Comparison of ENCODE assay signal across 17 cellular contexts in the genomic region with DNA sequence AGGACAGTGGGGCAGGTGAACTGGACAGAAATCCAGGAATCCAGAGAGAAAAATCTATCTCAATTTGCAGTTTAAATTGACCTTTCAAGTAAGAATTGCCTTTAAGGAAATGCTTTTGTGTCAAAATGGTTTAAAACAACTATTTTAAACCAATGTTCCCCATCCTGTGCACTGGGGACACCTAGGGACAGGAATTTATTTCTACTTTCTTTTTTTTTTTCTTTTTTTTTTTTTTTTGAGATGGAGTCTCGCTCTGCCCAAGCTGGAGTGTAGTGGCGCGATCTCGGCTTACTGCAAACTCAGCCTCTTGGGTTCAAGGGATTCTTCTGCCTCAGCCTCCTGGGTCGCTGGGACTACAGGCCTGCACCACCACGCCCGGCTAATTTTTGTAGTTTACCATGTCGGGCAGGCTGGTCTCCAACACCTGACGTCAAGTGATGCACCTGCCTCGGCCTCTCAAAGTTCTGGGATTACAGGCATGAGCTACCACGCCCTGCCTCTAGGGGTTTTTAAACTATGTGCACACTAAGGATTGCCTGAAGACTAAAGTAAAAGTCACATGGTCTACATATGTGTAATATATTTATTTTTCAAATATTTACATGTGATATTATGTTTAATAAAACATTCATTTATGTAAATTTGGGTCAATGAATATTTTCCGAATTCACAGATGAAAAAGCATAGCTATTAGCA.
DNase-seq lines count a peak whose midpoint lies in the region; ATAC-seq and TF ChIP-seq lines count a peak whose summit lies in the region.
"Had no signal": no experiment of that assay in that cellular context is flagged by ENCODE, and none has a peak within 500 bp of the region (broad histone marks: within the 10 kb centered on the region; RNA-seq: fewer than 3 reads in every experiment).

No MANE protein-coding gene starts in this region.

- ATAC-seq in GM23338 (peak; percentile 78), heart right ventricle (no peak)
- ATAC-seq: right cardiac atrium had no signal

- H3F3A ChIP-seq in GM23338 (replicated peaks; ENCODE audit: low read depth), result no peaks in the 10 kb centered on the region

- H3K4me2 ChIP-seq in GM23338, result no peak overlapping the region

- H3K9me2 ChIP-seq in GM23338 (ENCODE audit: insufficient read depth), result no peaks in the 10 kb centered on the region

- intact Hi-C loops in heart right ventricle (cut with DNase I), result no loop called here

- H3K4me3 Mint-ChIP-seq in GM23338, result no peak overlapping the region
- no peak overlapping the region for H3K4me3 Mint-ChIP-seq in glutamatergic neuron (ENCODE audit: unreplicated experiment)
- H3K4me3 Mint-ChIP-seq: T-helper 2 cell treated with Interferon-gamma antibody and Interleukin-4, amounts not matched to agents 5 μg/mL and 100 μg/mL, for 36 hours had no signal

- H3K4me1 ChIP-seq in GM23338 (ENCODE audit: insufficient read depth), result no peaks in the 10 kb centered on the region
- H3K4me1 ChIP-seq in heart right ventricle, result no peaks in the 10 kb centered on the region
- H3K4me1 ChIP-seq: ascending aorta, colonic mucosa had no signal

- H3K4me1 Mint-ChIP-seq in GM23338 (no peaks in the 10 kb centered on the region), glutamatergic neuron (ENCODE audit: low read depth, unreplicated experiment) (no peaks in the 10 kb centered on the region)

- H3K36me3 Mint-ChIP-seq in GM23338 (ENCODE audit: low read depth) (peaks cover 15% of the 10 kb centered on the region; the same call in 2 of the 3 replicates), glutamatergic neuron (ENCODE audit: unreplicated experiment) (no peaks in the 10 kb centered on the region)

- no peaks in the 10 kb centered on the region for H3K36me3 ChIP-seq in GM23338 (ENCODE audit: insufficient read depth)
- no peaks in the 10 kb centered on the region for H3K36me3 ChIP-seq in heart right ventricle
- H3K36me3 ChIP-seq: ascending aorta, colonic mucosa had no signal

- no peaks in the 10 kb centered on the region for H3K79me2 ChIP-seq in GM23338 (replicated peaks; ENCODE audit: insufficient read depth)

- H3K9me3 ChIP-seq in heart right ventricle, result peaks cover 0 to 12% (median 0%) of the 10 kb centered on the region in 11 donors
- H3K9me3 ChIP-seq: ascending aorta, colonic mucosa had no signal

- TF ChIP-seq CTCF in 22Rv1 (IDR thresholded peaks at IDR 0.05) (peak; percentile 22; the same call in 1 of the 2 replicates), GM23338 (conservative IDR thresholded peaks at IDR 0.05; ENCODE audit: low read depth in 2 of 2) (peak in 1 of 2 experiments; percentile 61), glutamatergic neuron (IDR thresholded peaks at IDR 0.05; ENCODE audit: partially characterized antibody, unreplicated experiment) (peak; percentile 54), heart right ventricle (IDR thresholded peaks at IDR 0.05) (no peak)

- peaks cover 2% of the 10 kb centered on the region for H3K27me3 Mint-ChIP-seq in GM23338 (ENCODE audit: insufficient read depth, low read depth, poor library complexity)
- H3K27me3 Mint-ChIP-seq in glutamatergic neuron (ENCODE audit: unreplicated experiment), result no peaks in the 10 kb centered on the region

- H4K20me1 ChIP-seq in GM23338 (replicated peaks; ENCODE audit: insufficient read depth), result no peaks in the 10 kb centered on the region

- H3K9me3 Mint-ChIP-seq in GM23338 (peaks cover 13% of the 10 kb centered on the region; the same call in 2 of the 3 replicates), glutamatergic neuron (ENCODE audit: unreplicated experiment) (peaks cover 3% of the 10 kb centered on the region)

- H3K27ac Mint-ChIP-seq in GM23338 (no peak overlapping the region), glutamatergic neuron (ENCODE audit: unreplicated experiment) (no peak overlapping the region)
- H3K27ac Mint-ChIP-seq: T-helper 2 cell treated with Interferon-gamma antibody and Interleukin-4, amounts not matched to agents 5 μg/mL and 100 μg/mL, for 36 hours had no signal

- WGBS in heart right ventricle, 2 donors, result 80 to 81% methylated on average over 12 of the region's 12 CpGs

- H3K27ac ChIP-seq in 22Rv1, result no peak overlapping the region
- no peak overlapping the region for H3K27ac ChIP-seq in GM23338 (ENCODE audit: low read depth)
- H3K27ac ChIP-seq in heart right ventricle, result no peak overlapping the region
- H3K27ac ChIP-seq: ascending aorta, colonic mucosa had no signal

- no peak overlapping the region for H3K4me3 ChIP-seq in GM23338
- H3K4me3 ChIP-seq in heart right ventricle, result no peak overlapping the region
- H3K4me3 ChIP-seq: ascending aorta, colonic mucosa had no signal

- H2AFZ ChIP-seq in GM23338, result peak overlapping the region; percentile 12; the same call in 1 of the 2 replicates

- H3K27me3 ChIP-seq in GM23338 (ENCODE audit: insufficient read depth) (no peaks in the 10 kb centered on the region), heart right ventricle (no peaks in the 10 kb centered on the region)
- H3K27me3 ChIP-seq: ascending aorta, colonic mucosa had no signal

- peak; percentile 58 for DNase-seq in GM23338 (ENCODE audit: low spot score)
- DNase-seq in RPMI8226, result peak; percentile 6
- DNase-seq in glutamatergic neuron, result no peak
- DNase-seq in NCI-H2171 treated with DMSO at 0.1 percent for 48 hours (lab: John Stamatoyannopoulos, UW), result no peak
- no peak for DNase-seq in heart right ventricle
- no peak for DNase-seq in central memory CD4-positive, alpha-beta T cell
- no peak for DNase-seq in NCI-H524 (lab: John Stamatoyannopoulos, UW)
- DNase-seq: activated CD4-positive, alpha-beta T cell treated with anti-CD3 and anti-CD28 coated beads for 1 hour; activated gamma-delta T cell; colonic mucosa; COR-L47; right cardiac atrium; stimulated activated CD4-positive, alpha-beta T cell treated with anti-CD3 and anti-CD28 coated beads, Interleukin-2, amount 100 ng/mL, for 24 hours; substantia nigra had no signal

TF ChIP-seq in GM23338, 12 proteins besides CTCF, POLR2A, EP300 and RAD21 (continues in another document):
- TF ChIP-seq, protein P1, sequence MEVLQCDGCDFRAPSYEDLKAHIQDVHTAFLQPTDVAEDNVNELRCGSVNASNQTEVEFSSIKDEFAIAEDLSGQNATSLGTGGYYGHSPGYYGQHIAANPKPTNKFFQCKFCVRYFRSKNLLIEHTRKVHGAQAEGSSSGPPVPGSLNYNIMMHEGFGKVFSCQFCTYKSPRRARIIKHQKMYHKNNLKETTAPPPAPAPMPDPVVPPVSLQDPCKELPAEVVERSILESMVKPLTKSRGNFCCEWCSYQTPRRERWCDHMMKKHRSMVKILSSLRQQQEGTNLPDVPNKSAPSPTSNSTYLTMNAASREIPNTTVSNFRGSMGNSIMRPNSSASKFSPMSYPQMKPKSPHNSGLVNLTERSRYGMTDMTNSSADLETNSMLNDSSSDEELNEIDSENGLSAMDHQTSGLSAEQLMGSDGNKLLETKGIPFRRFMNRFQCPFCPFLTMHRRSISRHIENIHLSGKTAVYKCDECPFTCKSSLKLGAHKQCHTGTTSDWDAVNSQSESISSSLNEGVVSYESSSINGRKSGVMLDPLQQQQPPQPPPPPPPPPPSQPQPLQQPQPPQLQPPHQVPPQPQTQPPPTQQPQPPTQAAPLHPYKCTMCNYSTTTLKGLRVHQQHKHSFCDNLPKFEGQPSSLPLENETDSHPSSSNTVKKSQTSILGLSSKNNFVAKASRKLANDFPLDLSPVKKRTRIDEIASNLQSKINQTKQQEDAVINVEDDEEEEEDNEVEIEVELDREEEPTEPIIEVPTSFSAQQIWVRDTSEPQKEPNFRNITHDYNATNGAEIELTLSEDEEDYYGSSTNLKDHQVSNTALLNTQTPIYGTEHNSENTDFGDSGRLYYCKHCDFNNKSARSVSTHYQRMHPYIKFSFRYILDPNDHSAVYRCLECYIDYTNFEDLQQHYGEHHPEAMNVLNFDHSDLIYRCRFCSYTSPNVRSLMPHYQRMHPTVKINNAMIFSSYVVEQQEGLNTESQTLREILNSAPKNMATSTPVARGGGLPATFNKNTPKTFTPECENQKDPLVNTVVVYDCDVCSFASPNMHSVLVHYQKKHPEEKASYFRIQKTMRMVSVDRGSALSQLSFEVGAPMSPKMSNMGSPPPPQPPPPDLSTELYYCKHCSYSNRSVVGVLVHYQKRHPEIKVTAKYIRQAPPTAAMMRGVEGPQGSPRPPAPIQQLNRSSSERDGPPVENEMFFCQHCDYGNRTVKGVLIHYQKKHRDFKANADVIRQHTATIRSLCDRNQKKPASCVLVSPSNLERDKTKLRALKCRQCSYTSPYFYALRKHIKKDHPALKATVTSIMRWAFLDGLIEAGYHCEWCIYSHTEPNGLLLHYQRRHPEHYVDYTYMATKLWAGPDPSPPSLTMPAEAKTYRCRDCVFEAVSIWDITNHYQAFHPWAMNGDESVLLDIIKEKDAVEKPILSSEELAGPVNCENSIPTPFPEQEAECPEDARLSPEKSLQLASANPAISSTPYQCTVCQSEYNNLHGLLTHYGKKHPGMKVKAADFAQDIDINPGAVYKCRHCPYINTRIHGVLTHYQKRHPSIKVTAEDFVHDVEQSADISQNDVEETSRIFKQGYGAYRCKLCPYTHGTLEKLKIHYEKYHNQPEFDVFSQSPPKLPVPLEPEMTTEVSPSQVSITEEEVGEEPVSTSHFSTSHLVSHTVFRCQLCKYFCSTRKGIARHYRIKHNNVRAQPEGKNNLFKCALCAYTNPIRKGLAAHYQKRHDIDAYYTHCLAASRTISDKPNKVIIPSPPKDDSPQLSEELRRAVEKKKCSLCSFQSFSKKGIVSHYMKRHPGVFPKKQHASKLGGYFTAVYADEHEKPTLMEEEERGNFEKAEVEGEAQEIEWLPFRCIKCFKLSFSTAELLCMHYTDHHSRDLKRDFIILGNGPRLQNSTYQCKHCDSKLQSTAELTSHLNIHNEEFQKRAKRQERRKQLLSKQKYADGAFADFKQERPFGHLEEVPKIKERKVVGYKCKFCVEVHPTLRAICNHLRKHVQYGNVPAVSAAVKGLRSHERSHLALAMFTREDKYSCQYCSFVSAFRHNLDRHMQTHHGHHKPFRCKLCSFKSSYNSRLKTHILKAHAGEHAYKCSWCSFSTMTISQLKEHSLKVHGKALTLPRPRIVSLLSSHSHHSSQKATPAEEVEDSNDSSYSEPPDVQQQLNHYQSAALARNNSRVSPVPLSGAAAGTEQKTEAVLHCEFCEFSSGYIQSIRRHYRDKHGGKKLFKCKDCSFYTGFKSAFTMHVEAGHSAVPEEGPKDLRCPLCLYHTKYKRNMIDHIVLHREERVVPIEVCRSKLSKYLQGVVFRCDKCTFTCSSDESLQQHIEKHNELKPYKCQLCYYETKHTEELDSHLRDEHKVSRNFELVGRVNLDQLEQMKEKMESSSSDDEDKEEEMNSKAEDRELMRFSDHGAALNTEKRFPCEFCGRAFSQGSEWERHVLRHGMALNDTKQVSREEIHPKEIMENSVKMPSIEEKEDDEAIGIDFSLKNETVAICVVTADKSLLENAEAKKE (CRISPR knock-in tag; IDR thresholded peaks at IDR 0.05), result no peak

Comparison
In these comparisons a context has a peak if more than half of its experiments do, and no peak if none do; other contexts are left out.
1. CTCF ChIP-seq: peak in 22Rv1 (single experiment) and glutamatergic neuron (single experiment); none in heart right ventricle (0 of 9).
2. DNase-seq: peak in GM23338 (single experiment) and RPMI8226 (single experiment); none in glutamatergic neuron (single experiment), NCI-H2171 treated with DMSO at 0.1 percent for 48 hours (single experiment), heart right ventricle (0 of 2), central memory CD4-positive, alpha-beta T cell (single experiment) and NCI-H524 (0 of 2).